ENCODE assay signal across 14 cellular contexts in genomic region chr1:227298532-227299174, GRCh38. TPM values are rescaled to one million over a fixed set of nuclear protein-coding genes. Genes with fewer than 3 reads are reported as not detected.
A peak's percentile ranks its signal among the peaks of the same experiment; 100 is the strongest.
DNase-seq lines count a peak whose midpoint lies in the region; ATAC-seq, FAIRE-seq and TF ChIP-seq lines count a peak whose summit lies in the region.
"Had no signal": no experiment of that assay in that cellular context is flagged by ENCODE, and none has a peak within 500 bp of the region (broad histone marks: within the 10 kb centered on the region; RNA-seq: fewer than 3 reads in every experiment).

No MANE protein-coding gene starts in this region.

- no peak overlapping the region for H3K9ac ChIP-seq in kidney (ENCODE audit: low read length in 2 of 2)

- 73 to 85% (median 85%) methylated on average over 2 of the region's 2 CpGs for WGBS in psoas muscle, 3 donors

- intact Hi-C loops in psoas muscle (cut with DNase I), result no loop called here
- intact Hi-C loops in kidney (cut with DNase I), result no loop called here
- intact Hi-C loops in CD8-positive, alpha-beta T cell (cut with DNase I, micrococcal nuclease), result no loop called here

- no peak for TF ChIP-seq POLR2A in erythroblast (IDR thresholded peaks at IDR 0.05; ENCODE audit: low read length)

- DNase-seq in D721Med (ENCODE audit: insufficient read length, low spot score) (no peak), SJSA1 (ENCODE audit: low read depth in 1 of 2, low spot score in 2 of 2) (peak in 1 of 2 experiments; percentile 50), erythroblast (lab: John Stamatoyannopoulos, UW) (peak; percentile 35 to 42), psoas muscle (no peak), kidney (no peak), NCI-H526 treated with DMSO at 0.1 percent for 48 hours (lab: John Stamatoyannopoulos, UW) (no peak), frontal cortex (ENCODE audit: low spot score in 2 of 2) (no peak)
- DNase-seq in CD8-positive, alpha-beta T cell, result no peak
- DNase-seq: activated CD8-positive, alpha-beta memory T cell treated with anti-CD3 and anti-CD28 coated beads, Interleukin-2, amount 50 U/mL, for 4 hours; anterior cingulate cortex; H7; immature natural killer cell had no signal

- H3K4me1 ChIP-seq in SJSA1 (replicated peaks) (peaks cover 20% of the 10 kb centered on the region), psoas muscle (peaks cover 21% of the 10 kb centered on the region), kidney (ENCODE audit: control insufficient read depth in 1 of 2, insufficient read depth in 1 of 2, low read depth in 1 of 2, low read length in 2 of 2) (no peaks in the 10 kb centered on the region)
- H3K4me1 ChIP-seq in CD8-positive, alpha-beta T cell (ENCODE audit: insufficient read depth, low read length), result no peaks in the 10 kb centered on the region

- CTCF ChIA-PET in CD8-positive, alpha-beta T cell (lab: Charles Lee), result interaction anchor here (0.7 kb wide), 1 partner anchor 782 kb away, joined by 4 read pairs; no protein-coding TSS in a partner anchor

- H3K4me3 ChIP-seq in SJSA1 (no peak overlapping the region; the same call in 1 of the 2 replicates), psoas muscle (no peak overlapping the region), kidney (ENCODE audit: low read length in 2 of 2) (no peak overlapping the region)
- no peak overlapping the region for H3K4me3 ChIP-seq in CD8-positive, alpha-beta T cell (ENCODE audit: low read depth, low read length)

- H3K27me3 Mint-ChIP-seq in CD8-positive, alpha-beta T cell (ENCODE audit: low read depth), result peaks cover 14% of the 10 kb centered on the region

- H3K9me3 ChIP-seq in SJSA1 (replicated peaks), result no peaks in the 10 kb centered on the region
- no peaks in the 10 kb centered on the region for H3K9me3 ChIP-seq in psoas muscle
- no peaks in the 10 kb centered on the region for H3K9me3 ChIP-seq in kidney (ENCODE audit: control insufficient read depth in 1 of 2, low read length in 2 of 2)
- no peaks in the 10 kb centered on the region for H3K9me3 ChIP-seq in CD8-positive, alpha-beta T cell (ENCODE audit: low read length)

- no peaks in the 10 kb centered on the region for H3K4me1 Mint-ChIP-seq in CD8-positive, alpha-beta T cell (ENCODE audit: low read depth)
- H3K4me1 Mint-ChIP-seq: immature natural killer cell had no signal

- TF ChIP-seq CTCF in D721Med (IDR thresholded peaks at IDR 0.05; ENCODE audit: insufficient read depth, missing control alignments) (no peak), psoas muscle (IDR thresholded peaks at IDR 0.05) (no peak), kidney (IDR thresholded peaks at IDR 0.05; ENCODE audit: borderline replicate concordance, extremely low read depth, insufficient read depth) (no peak)
- no peak for TF ChIP-seq CTCF in CD8-positive, alpha-beta T cell (IDR thresholded peaks at IDR 0.05)

- H3K27ac ChIP-seq in SJSA1 (peak overlapping the region; percentile 82), psoas muscle (peak overlapping the region; percentile 28), kidney (ENCODE audit: low read depth in 2 of 2, low read length in 2 of 2) (no peak overlapping the region)
- no peak overlapping the region for H3K27ac ChIP-seq in CD8-positive, alpha-beta T cell (ENCODE audit: low read depth, low read length)

- H3K36me3 ChIP-seq in SJSA1 (peaks cover 4% of the 10 kb centered on the region; the same call in 1 of the 2 replicates), psoas muscle (ENCODE audit: insufficient read depth in 1 of 2, low read depth in 1 of 2) (no peaks in the 10 kb centered on the region), kidney (ENCODE audit: control insufficient read depth in 1 of 2, insufficient read depth in 2 of 2, low read length in 2 of 2) (no peaks in the 10 kb centered on the region)
- H3K36me3 ChIP-seq in CD8-positive, alpha-beta T cell (ENCODE audit: insufficient read depth, low read length), result no peaks in the 10 kb centered on the region

- peak; percentile 53 for FAIRE-seq in D721Med (lab: Jason Lieb, UNC)
- no peak for FAIRE-seq in kidney (lab: Jason Lieb, UNC)
- no peak for FAIRE-seq in frontal cortex (lab: Jason Lieb, UNC)

- H3K27me3 ChIP-seq in SJSA1 (replicated peaks) (no peaks in the 10 kb centered on the region), psoas muscle (ENCODE audit: insufficient read depth in 3 of 3, low read length in 2 of 3) (no peaks in the 10 kb centered on the region)
- no peaks in the 10 kb centered on the region for H3K27me3 ChIP-seq in CD8-positive, alpha-beta T cell (ENCODE audit: insufficient read depth, low read length)

- no peaks in the 10 kb centered on the region for H3K9me3 Mint-ChIP-seq in CD8-positive, alpha-beta T cell
- H3K9me3 Mint-ChIP-seq: immature natural killer cell; natural killer cell treated with Interleukin-12 subunit alpha and Interleukin-12 subunit beta and Interleukin-15 and Interleukin-18, amount 100 ng/mL, for 72 hours had no signal

- H3K4me3 Mint-ChIP-seq in CD8-positive, alpha-beta T cell, result no peak overlapping the region
- H3K4me3 Mint-ChIP-seq: immature natural killer cell; natural killer cell treated with Interleukin-12 subunit alpha and Interleukin-12 subunit beta and Interleukin-15 and Interleukin-18, amount 100 ng/mL, for 72 hours had no signal

- H3K27ac Mint-ChIP-seq in CD8-positive, alpha-beta T cell, result no peak overlapping the region
- H3K27ac Mint-ChIP-seq: immature natural killer cell; natural killer cell treated with Interleukin-12 subunit alpha and Interleukin-12 subunit beta and Interleukin-15 and Interleukin-18, amount 100 ng/mL, for 72 hours had no signal

- ATAC-seq in psoas muscle, result no peak
- ATAC-seq in CD8-positive, alpha-beta T cell, result no peak
- ATAC-seq: natural killer cell treated with Interleukin-12 subunit alpha and Interleukin-12 subunit beta and Interleukin-15 and Interleukin-18, amount 100 ng/mL, for 72 hours; Right ventricle myocardium inferior had no signal

- POLR2A ChIA-PET in CD8-positive, alpha-beta T cell (lab: Charles Lee), result no interaction called here

- H3K36me3 Mint-ChIP-seq in CD8-positive, alpha-beta T cell, result no peaks in the 10 kb centered on the region
- H3K36me3 Mint-ChIP-seq: immature natural killer cell; natural killer cell treated with Interleukin-12 subunit alpha and Interleukin-12 subunit beta and Interleukin-15 and Interleukin-18, amount 100 ng/mL, for 72 hours had no signal

RNA-seq across cellular contexts. Expression of gene CDC42BPA, which starts 19.6 kb away (rescaled TPM):
- total RNA-seq in SJSA1 (2014; rRNA removed; shearing (Covaris generic)), result 46.4 and 52.8 TPM in 2 replicates
- total RNA-seq in psoas muscle (10 to 100 TPM; 14.1 to 23.0 (median 20.2) TPM), kidney (60.7 TPM), frontal cortex (154 TPM)
- polyA plus RNA-seq in psoas muscle (10 to 100 TPM in 1 of 3 donors, 1 to 10 TPM in 2; 5.3 to 15.7 (median 6.4) TPM), kidney (ENCODE audit: insufficient read depth, low read depth, low replicate concordance) (11.2 TPM)
- total RNA-seq in CD8-positive, alpha-beta T cell, result under 1 TPM; 0.08 to 0.28 TPM

Comparison
In these comparisons a context has a peak if more than half of its experiments do, and no peak if none do; other contexts are left out.
1. DNase-seq: peak in erythroblast (2 of 2); none in D721Med (single experiment), psoas muscle (0 of 2), kidney (single experiment), NCI-H526 treated with DMSO at 0.1 percent for 48 hours (single experiment), frontal cortex (0 of 2) and CD8-positive, alpha-beta T cell (0 of 7).
2. H3K27ac ChIP-seq: peak in SJSA1 (single experiment) and psoas muscle (single experiment); none in kidney (0 of 2) and CD8-positive, alpha-beta T cell (single experiment).
3. RNA of gene CDC42BPA, which starts 19.6 kb away (total RNA-seq): 154 TPM in frontal cortex (single experiment), 60.7 TPM in kidney (single experiment), 46.4 to 52.8 TPM in SJSA1 and 14.1 to 23.0 TPM in psoas muscle; 0.08 to 0.28 TPM in CD8-positive, alpha-beta T cell; every median in the first group is over 10 times any median in the second.